Comparison of ENCODE assay signal across 8 cellular contexts in the genomic region with DNA sequence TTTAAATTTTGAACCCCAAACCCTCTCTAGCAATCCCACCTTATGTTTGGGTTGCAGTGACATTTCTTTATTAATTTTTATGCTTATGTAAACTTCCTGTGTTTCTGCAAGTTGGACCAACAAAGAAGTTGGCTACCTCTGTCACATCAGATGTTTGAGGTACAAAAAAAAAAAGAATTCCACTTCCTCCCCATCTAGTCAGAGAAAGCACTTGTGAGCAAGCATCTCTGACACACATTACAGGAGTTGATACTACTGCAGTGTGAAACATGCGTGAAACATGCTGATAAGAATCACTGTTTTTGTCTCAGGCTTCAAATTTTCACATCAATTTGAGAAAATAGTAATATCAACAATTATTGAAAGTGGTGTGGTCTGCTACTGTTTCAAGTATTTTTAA.
DNase-seq lines count a peak whose midpoint lies in the region; TF ChIP-seq lines count a peak whose summit lies in the region.

No MANE protein-coding gene starts in this region.

- H3K9me3 Mint-ChIP-seq in activated naive CD4-positive, alpha-beta T cell treated with anti-CD3 and anti-CD28 coated beads, Interleukin-2, amount 50 U/mL, for 24 hours = no peaks in the 10 kb centered on the region

- no peaks in the 10 kb centered on the region for H3K27me3 Mint-ChIP-seq in activated naive CD4-positive, alpha-beta T cell treated with anti-CD3 and anti-CD28 coated beads, Interleukin-2, amount 50 U/mL, for 24 hours

- peak overlapping the region; percentile 94 for H3K27ac Mint-ChIP-seq in activated naive CD4-positive, alpha-beta T cell treated with anti-CD3 and anti-CD28 coated beads, Interleukin-2, amount 50 U/mL, for 24 hours

- H3K27ac ChIP-seq in VCaP (peak overlapping the region; percentile 95), tibial artery (peak overlapping the region; percentile 95 to 99)

- intact Hi-C loops in tibial artery (cut with DNase I; ENCODE audit: low total_unique reads) = loop anchor here (5.0 to 10.0 kb wide), 2 partner anchors 49 to 84 kb away; a partner anchor contains a TSS

- peaks cover 0 to 5% (median 0%) of the 10 kb centered on the region in 3 donors for H3K36me3 ChIP-seq in tibial artery

- peaks cover 43% of the 10 kb centered on the region for H3K4me1 Mint-ChIP-seq in activated naive CD4-positive, alpha-beta T cell treated with anti-CD3 and anti-CD28 coated beads, Interleukin-2, amount 50 U/mL, for 24 hours

- TF ChIP-seq CTCF in VCaP (conservative IDR thresholded peaks at IDR 0.05) (no peak), tibial artery (IDR thresholded peaks at IDR 0.05) (no peak)

- peak overlapping the region; percentile 96 for H3K4me3 Mint-ChIP-seq in activated naive CD4-positive, alpha-beta T cell treated with anti-CD3 and anti-CD28 coated beads, Interleukin-2, amount 50 U/mL, for 24 hours

- no peak for DNase-seq in activated naive CD4-positive, alpha-beta T cell treated with anti-CD3 and anti-CD28 coated beads, Interleukin-2, amount 50 U/mL, for 16 hours
- DNase-seq in tibial artery (no peak), dedifferentiated amniotic fluid mesenchymal stem cell (ENCODE audit: extremely low spot score) (no peak), SW 1271 (lab: John Stamatoyannopoulos, UW) (no peak), GF-D8 (lab: John Stamatoyannopoulos, UW) (no peak)

- peaks cover 0 to 40% (median 21%) of the 10 kb centered on the region in 4 donors for H3K4me1 ChIP-seq in tibial artery

- H3K4me3 ChIP-seq in iPS-11a (ENCODE audit: low read depth, low read length) = peak overlapping the region; percentile 61
- H3K4me3 ChIP-seq in tibial artery = peak overlapping the region; percentile 84 to 98

- H3K27me3 ChIP-seq in tibial artery = no peaks in the 10 kb centered on the region

- H3K36me3 Mint-ChIP-seq in activated naive CD4-positive, alpha-beta T cell treated with anti-CD3 and anti-CD28 coated beads, Interleukin-2, amount 50 U/mL, for 24 hours = no peaks in the 10 kb centered on the region

- no peaks in the 10 kb centered on the region for H3K9me3 ChIP-seq in tibial artery
